Comparison of ENCODE assay signal across 7 cellular contexts in genomic region chr2:207163053-207163814, GRCh38. TPM values are rescaled to one million over a fixed set of nuclear protein-coding genes. Genes with fewer than 3 reads are reported as not detected.
DNase-seq lines count a peak whose midpoint lies in the region; ATAC-seq, FAIRE-seq and TF ChIP-seq lines count a peak whose summit lies in the region.

No MANE protein-coding gene starts in this region.

- FAIRE-seq in GM12891 (lab: Jason Lieb, UNC) = no peak

- H3K36me3 ChIP-seq in NT2/D1 (ENCODE audit: insufficient read depth, insufficient read length, low read length) = peaks cover 23% of the 10 kb centered on the region

- TF ChIP-seq POLR2A in GM12891 (IDR thresholded peaks at IDR 0.05; ENCODE audit: low read depth, low read length) = no peak

- peak; percentile 81 for DNase-seq in GM04504 (ENCODE audit: low read depth)
- no peak for DNase-seq in NT2/D1 (ENCODE audit: low read depth, low spot score)
- DNase-seq in cardiac fibroblast (ENCODE audit: low read depth in 2 of 2) = peak; percentile 88 to 96
- DNase-seq in kidney tubule cell (ENCODE audit: low spot score) = peak; percentile 98
- no peak for DNase-seq in stimulated activated naive B cell treated with anti-CD40 and anti-IgM and Interleukin-4, amounts not matched to agents 10 μg/mL and 1 μg/mL and 100 μg/mL, for 72 hours
- DNase-seq in GM12891 (ENCODE audit: insufficient read length, low spot score) = no peak

- H3K4me3 Mint-ChIP-seq in stimulated activated naive B cell treated with anti-CD40 and anti-IgM and Interleukin-4, amounts not matched to agents 10 μg/mL and 1 μg/mL and 100 μg/mL, for 72 hours = peak overlapping the region; percentile 93 to 97

- no peaks in the 10 kb centered on the region for H3K9me3 Mint-ChIP-seq in stimulated activated naive B cell treated with anti-CD40 and anti-IgM and Interleukin-4, amounts not matched to agents 10 μg/mL and 1 μg/mL and 100 μg/mL, for 72 hours

- H3K36me3 Mint-ChIP-seq in stimulated activated naive B cell treated with anti-CD40 and anti-IgM and Interleukin-4, amounts not matched to agents 10 μg/mL and 1 μg/mL and 100 μg/mL, for 72 hours = peaks cover 4 to 46% of the 10 kb centered on the region in 2 donors

- no peak for TF ChIP-seq CTCF in cardiac fibroblast (IDR thresholded peaks at IDR 0.05; ENCODE audit: low read depth, low read length)

- no peaks in the 10 kb centered on the region for H3K9me3 ChIP-seq in NT2/D1 (ENCODE audit: insufficient read depth, low read length)

- peak overlapping the region; percentile 70 for H3K4me3 ChIP-seq in NT2/D1 (ENCODE audit: insufficient read length, low read depth)
- peak overlapping the region; percentile 83 to 96 for H3K4me3 ChIP-seq in cardiac fibroblast (replicated peaks in 1 of 2; ENCODE audit: low read depth in 2 of 2, low read length in 2 of 2)

- H3K27me3 ChIP-seq in NT2/D1 (ENCODE audit: insufficient read depth, insufficient read length) = peaks cover 12% of the 10 kb centered on the region

- H3K27me3 Mint-ChIP-seq in stimulated activated naive B cell treated with anti-CD40 and anti-IgM and Interleukin-4, amounts not matched to agents 10 μg/mL and 1 μg/mL and 100 μg/mL, for 72 hours = no peaks in the 10 kb centered on the region

- peak overlapping the region; percentile 99 for H3K27ac Mint-ChIP-seq in stimulated activated naive B cell treated with anti-CD40 and anti-IgM and Interleukin-4, amounts not matched to agents 10 μg/mL and 1 μg/mL and 100 μg/mL, for 72 hours

- H3K9ac ChIP-seq in NT2/D1 (ENCODE audit: insufficient read length, low read depth) = peak overlapping the region; percentile 69

- no peaks in the 10 kb centered on the region for H3K4me1 ChIP-seq in NT2/D1 (ENCODE audit: insufficient read depth, insufficient read length)

- H3K4me1 Mint-ChIP-seq in stimulated activated naive B cell treated with anti-CD40 and anti-IgM and Interleukin-4, amounts not matched to agents 10 μg/mL and 1 μg/mL and 100 μg/mL, for 72 hours = peaks cover 31 to 73% of the 10 kb centered on the region in 2 donors

- no peak for ATAC-seq in stimulated activated naive B cell treated with anti-CD40 and anti-IgM and Interleukin-4, amounts not matched to agents 10 μg/mL and 1 μg/mL and 100 μg/mL, for 72 hours (replicated peaks)
- no peak for ATAC-seq in HG03520 (IDR thresholded peaks at IDR 0.05; ENCODE audit: unreplicated experiment)

TF ChIP-seq in GM12891, 5 proteins besides CTCF, POLR2A, EP300 and RAD21:
- no peak for TF ChIP-seq SPI1 (IDR thresholded peaks at IDR 0.05; ENCODE audit: low read depth, low read length)

RNA-seq across cellular contexts. Expression of gene KLF7, which starts 2.5 kb away (rescaled TPM):
- polyA plus RNA-seq in GM12891 (2012; ENCODE audit: low read depth, missing spikeins) = 6.7 TPM

Comparison
In these comparisons a context has a peak if more than half of its experiments do, and no peak if none do; other contexts are left out.
1. DNase-seq: peak in GM04504 (single experiment), cardiac fibroblast (2 of 2) and kidney tubule cell (single experiment); none in NT2/D1 (single experiment), stimulated activated naive B cell treated with anti-CD40 and anti-IgM and Interleukin-4, amounts not matched to agents 10 μg/mL and 1 μg/mL and 100 μg/mL, for 72 hours (single experiment) and GM12891 (single experiment).